Comparison of ENCODE assay signal across 7 cellular contexts in the genomic region with DNA sequence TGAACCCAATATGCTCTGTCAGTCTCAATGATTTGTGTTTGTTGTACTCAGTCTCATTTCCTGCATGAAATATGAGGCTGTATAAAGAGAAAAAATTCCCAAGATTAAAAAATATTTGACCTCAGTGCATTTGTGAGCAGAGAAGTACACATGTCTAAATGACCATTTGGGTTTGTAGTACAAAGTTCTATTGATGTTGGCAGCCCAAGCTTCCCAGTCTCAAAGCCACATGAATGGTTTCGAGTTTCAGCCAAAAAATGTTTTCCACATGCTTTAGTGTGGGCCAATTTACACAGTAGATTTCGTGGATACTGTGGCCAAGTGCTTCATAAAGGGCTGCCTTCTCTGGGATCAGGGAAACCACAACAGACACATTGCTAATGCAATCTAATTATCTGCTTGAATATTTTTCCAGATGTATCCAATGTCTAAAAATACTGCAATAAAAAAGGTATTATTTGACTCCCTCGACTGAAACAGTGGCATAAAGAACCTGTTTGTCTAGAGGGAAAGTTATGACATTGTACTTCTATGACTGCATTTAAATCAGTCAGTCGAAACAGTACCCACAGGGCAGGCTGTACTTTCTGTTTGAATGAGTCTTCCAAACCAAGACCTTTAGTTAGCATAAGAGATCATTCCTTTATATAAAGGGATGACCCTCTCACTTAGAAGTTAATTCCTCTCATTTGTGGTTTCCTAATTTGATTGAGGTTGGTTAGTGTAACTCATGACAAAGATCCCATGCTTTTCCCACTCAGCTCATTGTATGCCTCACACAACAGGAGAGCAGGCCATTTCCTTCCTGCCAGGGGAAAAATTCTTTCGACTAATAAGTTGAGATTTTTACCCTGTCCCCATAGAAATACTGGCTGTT.
DNase-seq lines count a peak whose midpoint lies in the region; ATAC-seq, FAIRE-seq and TF ChIP-seq lines count a peak whose summit lies in the region.

No MANE protein-coding gene starts in this region.

- H3K79me2 ChIP-seq in HepG2 (ENCODE audit: insufficient read depth, low read length), result no peaks in the 10 kb centered on the region

- in situ Hi-C loops in HepG2 (cut with HindIII; ENCODE audit: extremely low pct_ligation_motif_present, low pct_unique_long_range_greater_than_20kb), result no loop called here

- no peak overlapping the region for H3K9ac ChIP-seq in HepG2 (ENCODE audit: insufficient read depth, low read depth, low read length)

- H3K36me3 ChIP-seq in bronchial epithelial cell (ENCODE audit: control insufficient read depth, insufficient read depth, low read length), result no peaks in the 10 kb centered on the region
- H3K36me3 ChIP-seq in HepG2 (replicated peaks in 1 of 2; ENCODE audit: control insufficient read depth in 1 of 2, insufficient read depth in 2 of 2, low read length in 2 of 2), result no peaks in the 10 kb centered on the region

- POLR2A ChIA-PET in HepG2 (lab: Yijun Ruan, JAX), result no interaction called here

- H3K4me1 ChIP-seq in HepG2 (ENCODE audit: insufficient read depth, low read length), result peaks cover 39% of the 10 kb centered on the region

- DNase-seq in NCI-H1092 (lab: John Stamatoyannopoulos, UW), result peak; percentile 75
- DNase-seq in bronchial epithelial cell (ENCODE audit: low read depth), result peak; percentile 51
- DNase-seq in HepG2 (ENCODE audit: low spot score), result peak; percentile 80
- peak; percentile 54 for DNase-seq in urothelium cell line (ENCODE audit: low spot score)
- no peak for DNase-seq in ecto neural progenitor cell (ENCODE audit: low spot score)

- TF ChIP-seq CTCF in bronchial epithelial cell (IDR thresholded peaks at IDR 0.05; ENCODE audit: insufficient read depth, low read length, severe bottlenecking) (no peak), HepG2 (CRISPR knock-in tag; IDR thresholded peaks at IDR 0.05) (no peak)

- intact Hi-C loops in HepG2 (cut with micrococcal nuclease; ENCODE audit: unreplicated experiment), result loop anchor here (5.0 kb wide), 1 partner anchor 118 kb away; no protein-coding TSS in a partner anchor

- TF ChIP-seq EP300 in HepG2 (IDR thresholded peaks at IDR 0.05; ENCODE audit: low read depth in 2 of 2, low read length in 2 of 2), result peak in 1 of 2 experiments; percentile 47; a peak in 1 of 4 replicates
- TF ChIP-seq EP300 in HepG2 (CRISPR knock-in tag; IDR thresholded peaks at IDR 0.05; ENCODE audit: borderline replicate concordance), result no peak

- H3K4me2 ChIP-seq in HepG2 (ENCODE audit: low read depth, low read length), result peak overlapping the region; percentile 26

- H3K27ac ChIP-seq in HepG2 (ENCODE audit: extremely low read length, insufficient read depth, low read length), result peak overlapping the region; percentile 58

- H3K27me3 ChIP-seq in bronchial epithelial cell (ENCODE audit: control insufficient read depth, insufficient read depth, low read length) (no peaks in the 10 kb centered on the region), HepG2 (ENCODE audit: control insufficient read depth in 1 of 2, insufficient read depth in 2 of 2, low read length in 2 of 2) (no peaks in the 10 kb centered on the region; a peak in 1 of 5 replicates)

- H3K4me3 ChIP-seq in bronchial epithelial cell (ENCODE audit: low read depth, low read length) (no peak overlapping the region), HepG2 (replicated peaks in 1 of 3; ENCODE audit: insufficient read depth in 1 of 3, low read depth in 2 of 3, low read length in 3 of 3) (no peak overlapping the region; a peak in 1 of 6 replicates)

- CTCF ChIA-PET in HepG2 (lab: Yijun Ruan, JAX; ENCODE audit: low intra/inter-chr PET ratio, low total read pairs), result no interaction called here

- WGBS in HepG2 (ENCODE audit: low lambda C conversion rate), result 10% methylated on average over 5 of the region's 5 CpGs

- H3K9me3 ChIP-seq in HepG2 (ENCODE audit: low read length), result no peaks in the 10 kb centered on the region

- TF ChIP-seq RAD21 in HepG2 (CRISPR knock-in tag; IDR thresholded peaks at IDR 0.05), result no peak

- no TSS peak for BruUV-seq in HepG2 (replicated peaks; lab: Mats Ljungman, UMichigan)

- TF ChIP-seq POLR2A in HepG2 (IDR thresholded peaks at IDR 0.05; ENCODE audit: insufficient read depth in 1 of 2, low read depth in 2 of 2, low read length in 2 of 2), result no peak

- no peaks in the 10 kb centered on the region for H4K20me1 ChIP-seq in HepG2 (ENCODE audit: insufficient read depth, low read length)

- H2AFZ ChIP-seq in HepG2 (ENCODE audit: low read length), result no peak overlapping the region

- ATAC-seq in HepG2 (peak; percentile 85), HG03521 (IDR thresholded peaks at IDR 0.05; ENCODE audit: unreplicated experiment) (no peak), HG03045 (IDR thresholded peaks at IDR 0.05; ENCODE audit: unreplicated experiment) (no peak)

- no peak for FAIRE-seq in bronchial epithelial cell (lab: Jason Lieb, UNC)
- peak; percentile 39 for FAIRE-seq in HepG2 (lab: Jason Lieb, UNC)
- FAIRE-seq in urothelium cell line (lab: Jason Lieb, UNC), result no peak

TF ChIP-seq in HepG2, 621 proteins besides CTCF, POLR2A, EP300 and RAD21 (continues in another document):
- TF ChIP-seq, protein P1, sequence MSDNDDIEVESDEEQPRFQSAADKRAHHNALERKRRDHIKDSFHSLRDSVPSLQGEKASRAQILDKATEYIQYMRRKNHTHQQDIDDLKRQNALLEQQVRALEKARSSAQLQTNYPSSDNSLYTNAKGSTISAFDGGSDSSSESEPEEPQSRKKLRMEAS (IDR thresholded peaks at IDR 0.05), result 0 out of 2 replicates have a peak, but pooled peaks have one; percentile 33
- TF ChIP-seq EHMT2 (IDR thresholded peaks at IDR 0.05; ENCODE audit: borderline replicate concordance, low read depth, low read length), result peak; percentile 45; the same call in 1 of the 2 replicates
- peak; percentile 44 for TF ChIP-seq TEAD3 (CRISPR knock-in tag; optimal IDR thresholded peaks at IDR 0.05; ENCODE audit: borderline replicate concordance)
- TF ChIP-seq ZNF331 (CRISPR knock-in tag; IDR thresholded peaks at IDR 0.05), result 0 out of 2 replicates have a peak, but pooled peaks have one; percentile 36
- peak; percentile 36; the same call in 1 of the 2 replicates for TF ChIP-seq ARNTL (CRISPR knock-in tag; IDR thresholded peaks at IDR 0.05)
- no peak for TF ChIP-seq FOXA1 (IDR thresholded peaks at IDR 0.05)
- TF ChIP-seq FOXA1 (CRISPR knock-in tag; IDR thresholded peaks at IDR 0.05), result peak; percentile 32; the same call in 1 of the 2 replicates
- peak; percentile 54; the same call in 1 of the 2 replicates for TF ChIP-seq CBFB (CRISPR knock-in tag; IDR thresholded peaks at IDR 0.05)
- 0 out of 2 replicates have a peak, but pooled peaks have one; percentile 7 for TF ChIP-seq PPARG (CRISPR knock-in tag; conservative IDR thresholded peaks at IDR 0.05)
- no peak for TF ChIP-seq ZNF567 (CRISPR knock-in tag; IDR thresholded peaks at IDR 0.05; ENCODE audit: borderline replicate concordance)
- TF ChIP-seq RARA (CRISPR knock-in tag; IDR thresholded peaks at IDR 0.05), result 0 out of 2 replicates have a peak, but pooled peaks have one; percentile 6
- peak; percentile 30; the same call in 1 of the 2 replicates for TF ChIP-seq SAP130 (CRISPR knock-in tag; IDR thresholded peaks at IDR 0.05; ENCODE audit: low read depth)
- no peak for TF ChIP-seq HMGA1 (CRISPR knock-in tag; conservative IDR thresholded peaks at IDR 0.05)
- TF ChIP-seq SIX1 (CRISPR knock-in tag; IDR thresholded peaks at IDR 0.05; ENCODE audit: borderline replicate concordance), result peak; percentile 96
- TF ChIP-seq MTA3 (CRISPR knock-in tag; IDR thresholded peaks at IDR 0.05), result no peak
- TF ChIP-seq, protein P2, sequence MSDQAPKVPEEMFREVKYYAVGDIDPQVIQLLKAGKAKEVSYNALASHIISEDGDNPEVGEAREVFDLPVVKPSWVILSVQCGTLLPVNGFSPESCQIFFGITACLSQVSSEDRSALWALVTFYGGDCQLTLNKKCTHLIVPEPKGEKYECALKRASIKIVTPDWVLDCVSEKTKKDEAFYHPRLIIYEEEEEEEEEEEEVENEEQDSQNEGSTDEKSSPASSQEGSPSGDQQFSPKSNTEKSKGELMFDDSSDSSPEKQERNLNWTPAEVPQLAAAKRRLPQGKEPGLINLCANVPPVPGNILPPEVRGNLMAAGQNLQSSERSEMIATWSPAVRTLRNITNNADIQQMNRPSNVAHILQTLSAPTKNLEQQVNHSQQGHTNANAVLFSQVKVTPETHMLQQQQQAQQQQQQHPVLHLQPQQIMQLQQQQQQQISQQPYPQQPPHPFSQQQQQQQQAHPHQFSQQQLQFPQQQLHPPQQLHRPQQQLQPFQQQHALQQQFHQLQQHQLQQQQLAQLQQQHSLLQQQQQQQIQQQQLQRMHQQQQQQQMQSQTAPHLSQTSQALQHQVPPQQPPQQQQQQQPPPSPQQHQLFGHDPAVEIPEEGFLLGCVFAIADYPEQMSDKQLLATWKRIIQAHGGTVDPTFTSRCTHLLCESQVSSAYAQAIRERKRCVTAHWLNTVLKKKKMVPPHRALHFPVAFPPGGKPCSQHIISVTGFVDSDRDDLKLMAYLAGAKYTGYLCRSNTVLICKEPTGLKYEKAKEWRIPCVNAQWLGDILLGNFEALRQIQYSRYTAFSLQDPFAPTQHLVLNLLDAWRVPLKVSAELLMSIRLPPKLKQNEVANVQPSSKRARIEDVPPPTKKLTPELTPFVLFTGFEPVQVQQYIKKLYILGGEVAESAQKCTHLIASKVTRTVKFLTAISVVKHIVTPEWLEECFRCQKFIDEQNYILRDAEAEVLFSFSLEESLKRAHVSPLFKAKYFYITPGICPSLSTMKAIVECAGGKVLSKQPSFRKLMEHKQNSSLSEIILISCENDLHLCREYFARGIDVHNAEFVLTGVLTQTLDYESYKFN (CRISPR knock-in tag; conservative IDR thresholded peaks at IDR 0.05), result peak; percentile 70
- TF ChIP-seq ZMYM2 (CRISPR knock-in tag; IDR thresholded peaks at IDR 0.05), result no peak
- no peak for TF ChIP-seq FOXP1 (IDR thresholded peaks at IDR 0.05)
- TF ChIP-seq FOXP1 (CRISPR knock-in tag; IDR thresholded peaks at IDR 0.05), result 0 out of 2 replicates have a peak, but pooled peaks have one; percentile 8
- TF ChIP-seq MIXL1 (CRISPR knock-in tag; IDR thresholded peaks at IDR 0.05), result 0 out of 2 replicates have a peak, but pooled peaks have one; percentile 19
- TF ChIP-seq CREM (IDR thresholded peaks at IDR 0.05), result peak; percentile 27; the same call in 1 of the 2 replicates
- TF ChIP-seq CREM (CRISPR knock-in tag; IDR thresholded peaks at IDR 0.05), result no peak
- 0 out of 2 replicates have a peak, but pooled peaks have one; percentile 31 for TF ChIP-seq NCOA2 (CRISPR knock-in tag; IDR thresholded peaks at IDR 0.05)
- no peak for TF ChIP-seq SPEN (CRISPR knock-in tag; IDR thresholded peaks at IDR 0.05; ENCODE audit: low read depth)
- peak; percentile 90 for TF ChIP-seq SIX4 (CRISPR knock-in tag; IDR thresholded peaks at IDR 0.05)
- no peak for TF ChIP-seq CCAR2 (optimal IDR thresholded peaks at IDR 0.05; ENCODE audit: low read depth, low read length)
